ENCODE assay signal across 23 cellular contexts in genomic region chr2:146119586-146119985, GRCh38.
DNase-seq lines count a peak whose midpoint lies in the region; ATAC-seq and TF ChIP-seq lines count a peak whose summit lies in the region.
"Had no signal": no experiment of that assay in that cellular context is flagged by ENCODE, and none has a peak within 500 bp of the region (broad histone marks: within the 10 kb centered on the region; RNA-seq: fewer than 3 reads in every experiment).

No MANE protein-coding gene starts in this region.

- in situ Hi-C loops in mammary epithelial cell (cut with MboI; ENCODE audit: low sequenced_read_pairs in 2 of 2), result no loop called here

- H3K9me3 ChIP-seq in HEK293 (ENCODE audit: control insufficient read depth, insufficient read depth, low read depth, low read length), result no peaks in the 10 kb centered on the region
- no peaks in the 10 kb centered on the region for H3K9me3 ChIP-seq in hepatocyte (ENCODE audit: low read depth)
- no peaks in the 10 kb centered on the region for H3K9me3 ChIP-seq in aorta (ENCODE audit: control insufficient read depth, low read length)
- no peaks in the 10 kb centered on the region for H3K9me3 ChIP-seq in mammary epithelial cell (replicated peaks; ENCODE audit: insufficient read depth, low read length)

- CTCF ChIA-PET in HEK293 (lab: Yijun Ruan, JAX), result no interaction called here
- CTCF ChIA-PET in mammary epithelial cell (lab: Charles Lee; ENCODE audit: low non-redundant PET), result no interaction called here

- intact Hi-C loops in aorta (cut with DNase I) (no loop called here), mammary epithelial cell (cut with micrococcal nuclease) (no loop called here)

- H3K36me3 ChIP-seq in HEK293 (ENCODE audit: control insufficient read depth in 2 of 2, insufficient read depth in 1 of 2, low read length in 2 of 2) (no peaks in the 10 kb centered on the region), hepatocyte (replicated peaks; ENCODE audit: insufficient read depth, low read depth) (no peaks in the 10 kb centered on the region), aorta (ENCODE audit: control insufficient read depth in 1 of 2, insufficient read depth in 2 of 2, low read length in 1 of 2) (no peaks in the 10 kb centered on the region), H7 (replicated peaks; ENCODE audit: control insufficient read depth, insufficient read depth, low read length) (no peaks in the 10 kb centered on the region), mammary epithelial cell (ENCODE audit: insufficient read depth, low read length) (no peaks in the 10 kb centered on the region)

- no peak overlapping the region for H3K27ac ChIP-seq in HEK293 (ENCODE audit: extremely low read depth, low read depth, low read length)
- no peak overlapping the region for H3K27ac ChIP-seq in hepatocyte
- H3K27ac ChIP-seq in aorta (ENCODE audit: low read depth in 1 of 2, low read length in 2 of 2), result no peak overlapping the region
- H3K27ac ChIP-seq in mammary epithelial cell (ENCODE audit: insufficient read depth, low read depth, low read length), result no peak overlapping the region
- H3K27ac ChIP-seq: 22Rv1, SK-N-MC had no signal

- H3K9me2 ChIP-seq in hepatocyte (replicated peaks; ENCODE audit: insufficient read depth), result no peaks in the 10 kb centered on the region

- peak; percentile 13 for DNase-seq in DMS153 (lab: John Stamatoyannopoulos, UW)
- DNase-seq in DMS153 treated with DMSO at 0.1 percent for 48 hours (lab: John Stamatoyannopoulos, UW; ENCODE audit: unreplicated experiment), result no peak
- DNase-seq in NCI-H345 treated with DMSO at 0.1 percent for 48 hours (lab: John Stamatoyannopoulos, UW; ENCODE audit: unreplicated experiment), result peak; percentile 35
- DNase-seq in hepatocyte (ENCODE audit: low spot score), result peak; percentile 1
- DNase-seq in aorta, result no peak
- DNase-seq in H7, result no peak
- no peak for DNase-seq in mammary epithelial cell
- DNase-seq: ACHN, Calu3, Karpas-422, NCI-H1092, NCI-H1417 treated with DMSO at 0.1 percent for 48 hours, NCI-H1694 treated with DMSO at 0.1 percent for 48 hours, NCI-H2081 treated with DMSO at 0.1 percent for 48 hours, NCI-H2227 treated with DMSO at 0.1 percent for 48 hours, NCI-H524 treated with DMSO at 0.1 percent for 48 hours, SHP77 treated with DMSO at 0.1 percent for 48 hours, SW 1271 had no signal

- WGBS in hepatocyte (ENCODE audit: low lambda C conversion rate, missing lambda C conversion rate), result 76% methylated on average over 3 of the region's 3 CpGs
- WGBS in aorta, 2 donors, result 92 to 95% methylated on average over 3 of the region's 3 CpGs
- WGBS in mammary epithelial cell (ENCODE audit: low coverage, missing lambda C conversion rate), result 61% methylated on average over 3 of the region's 3 CpGs

- no peak overlapping the region for H3K9ac ChIP-seq in mammary epithelial cell (ENCODE audit: insufficient read depth, low read length)

- H3K4me3 ChIP-seq in HEK293 (ENCODE audit: low read depth, low read length) (no peak overlapping the region), hepatocyte (no peak overlapping the region), aorta (ENCODE audit: low read length in 2 of 2) (no peak overlapping the region), H7 (ENCODE audit: insufficient read depth, low read depth, low read length) (no peak overlapping the region), mammary epithelial cell (replicated peaks in 1 of 3; ENCODE audit: insufficient read depth in 1 of 3, low read depth in 2 of 3, low read length in 3 of 3) (no peak overlapping the region)
- H3K4me3 ChIP-seq: SK-N-MC had no signal

- dilution Hi-C loops in mammary epithelial cell (cut with HindIII; ENCODE audit: low sequenced_read_pairs), result no loop called here

- TF ChIP-seq CTCF in HEK293 (tag by site-specific recombination; IDR thresholded peaks at IDR 0.05), result no peak
- no peak for TF ChIP-seq CTCF in hepatocyte (IDR thresholded peaks at IDR 0.05; ENCODE audit: poor library complexity)
- TF ChIP-seq CTCF in mammary epithelial cell (conservative IDR thresholded peaks at IDR 0.05 in 1 of 2, IDR thresholded peaks at IDR 0.05 in 1 of 2; ENCODE audit: extremely low read depth in 1 of 2, insufficient read depth in 1 of 2, low read depth in 1 of 2, low read length in 2 of 2), result no peak

- BruUV-seq in mammary epithelial cell (replicated peaks; lab: Mats Ljungman, UMichigan), result no TSS peak

- H3K27me3 ChIP-seq in hepatocyte (no peaks in the 10 kb centered on the region), aorta (ENCODE audit: control insufficient read depth in 1 of 2, insufficient read depth in 2 of 2, low read length in 1 of 2) (no peaks in the 10 kb centered on the region), H7 (ENCODE audit: control insufficient read depth, insufficient read depth, low read length) (no peaks in the 10 kb centered on the region), mammary epithelial cell (ENCODE audit: insufficient read depth, low read length) (no peaks in the 10 kb centered on the region)

- no peaks in the 10 kb centered on the region for H4K20me1 ChIP-seq in hepatocyte (ENCODE audit: insufficient read depth, poor library complexity, severe bottlenecking)
- H4K20me1 ChIP-seq in mammary epithelial cell (ENCODE audit: insufficient read depth, low read length), result no peaks in the 10 kb centered on the region

- H3K4me1 ChIP-seq in HEK293 (ENCODE audit: control insufficient read depth, insufficient read depth, low read length) (no peaks in the 10 kb centered on the region), hepatocyte (ENCODE audit: insufficient read depth) (no peaks in the 10 kb centered on the region), aorta (ENCODE audit: control insufficient read depth in 1 of 2, insufficient read depth in 2 of 2, low read length in 2 of 2) (no peaks in the 10 kb centered on the region), mammary epithelial cell (ENCODE audit: insufficient read depth, low read length) (no peaks in the 10 kb centered on the region)

- no peak overlapping the region for H3K4me2 ChIP-seq in hepatocyte
- no peak overlapping the region for H3K4me2 ChIP-seq in mammary epithelial cell (ENCODE audit: insufficient read depth, low read depth, low read length)

- H2AFZ ChIP-seq in hepatocyte, result no peak overlapping the region
- H2AFZ ChIP-seq in mammary epithelial cell (ENCODE audit: low read depth, low read length), result no peak overlapping the region

- no peaks in the 10 kb centered on the region for H3K79me2 ChIP-seq in hepatocyte
- H3K79me2 ChIP-seq in mammary epithelial cell (ENCODE audit: insufficient read depth, low read length), result no peaks in the 10 kb centered on the region

- no peak for ATAC-seq in aorta (ENCODE audit: low FRiP score)
- ATAC-seq: HepG2, Panc1 had no signal

- POLR2A ChIA-PET in HEK293 (lab: Yijun Ruan, JAX), result no interaction called here

TF ChIP-seq in HEK293, 187 proteins besides CTCF, POLR2A, EP300 and RAD21:
- TF ChIP-seq SCRT1 (tag by site-specific recombination; IDR thresholded peaks at IDR 0.05; ENCODE audit: borderline replicate concordance) (no peak), PRDM6 (tag by site-specific recombination; IDR thresholded peaks at IDR 0.05) (peak; percentile 25; the same call in 1 of the 2 replicates), ZBTB6 (tag by site-specific recombination; IDR thresholded peaks at IDR 0.05) (no peak), ZNF133 (tag by site-specific recombination; IDR thresholded peaks at IDR 0.05) (peak; percentile 46; the same call in 1 of the 2 replicates), FEZF1 (tag by site-specific recombination; IDR thresholded peaks at IDR 0.05) (peak; percentile 30), ZFP41 (tag by site-specific recombination; IDR thresholded peaks at IDR 0.05; ENCODE audit: borderline replicate concordance) (no peak), ZNF571 (tag by site-specific recombination; IDR thresholded peaks at IDR 0.05) (no peak), ZNF157 (tag by site-specific recombination; IDR thresholded peaks at IDR 0.05) (no peak)

Comparison
In these comparisons a context has a peak if more than half of its experiments do, and no peak if none do; other contexts are left out.
1. DNase-seq: peak in DMS153 (single experiment), NCI-H345 treated with DMSO at 0.1 percent for 48 hours (single experiment) and hepatocyte (single experiment); none in DMS153 treated with DMSO at 0.1 percent for 48 hours (single experiment), aorta (0 of 2), H7 (single experiment) and mammary epithelial cell (single experiment).